In genomic region chr9:4661165-4662095, GRCh38 we compare ENCODE assay signal across 8 cellular contexts. TPM values are rescaled to one million over a fixed set of nuclear protein-coding genes. Genes with fewer than 3 reads are reported as not detected.
DNase-seq lines count a peak whose midpoint lies in the region; ATAC-seq, FAIRE-seq and TF ChIP-seq lines count a peak whose summit lies in the region.

No MANE protein-coding gene starts in this region.

- intact Hi-C loops in activated CD8-positive, alpha-beta T cell treated with anti-CD3 and anti-CD28 coated beads for 36 hours (cut with micrococcal nuclease): no loop called here

- peaks cover 46% of the 10 kb centered on the region for H3K4me1 Mint-ChIP-seq in activated CD8-positive, alpha-beta T cell treated with anti-CD3 and anti-CD28 coated beads for 36 hours (ENCODE audit: low read depth)

- no peaks in the 10 kb centered on the region for H4K20me1 ChIP-seq in BLaER1

- peak overlapping the region; percentile 78 for H3K4me3 ChIP-seq in BLaER1
- H3K4me3 ChIP-seq in iPS DF 6.9 (ENCODE audit: low read length): peak overlapping the region; percentile 89; the same call in 1 of the 2 replicates
- peak overlapping the region; percentile 80 to 83 for H3K4me3 ChIP-seq in stomach smooth muscle (ENCODE audit: low read length in 2 of 2)

- H3K27me3 Mint-ChIP-seq in activated CD8-positive, alpha-beta T cell treated with anti-CD3 and anti-CD28 coated beads for 36 hours: peaks cover 2% of the 10 kb centered on the region

- H3K27me3 ChIP-seq in BLaER1: no peaks in the 10 kb centered on the region
- no peaks in the 10 kb centered on the region for H3K27me3 ChIP-seq in iPS DF 6.9 (ENCODE audit: control insufficient read depth, insufficient read depth, low read length)
- H3K27me3 ChIP-seq in stomach smooth muscle (ENCODE audit: control insufficient read depth in 1 of 2, insufficient read depth in 2 of 2, low read length in 2 of 2): no peaks in the 10 kb centered on the region

- WGBS in iPS DF 6.9 (ENCODE audit: insufficient coverage, insufficient read length): 100% methylated on average over 1 of the region's 7 CpGs

- H3K27ac ChIP-seq in BLaER1 (no peak overlapping the region), iPS DF 6.9 (ENCODE audit: low read length) (no peak overlapping the region), stomach smooth muscle (ENCODE audit: low read length) (peak overlapping the region; percentile 56)

- POLR2A ChIA-PET in activated CD8-positive, alpha-beta T cell treated with anti-CD3 and anti-CD28 coated beads for 36 hours (lab: Charles Lee): interaction anchor here (0.7 to 1.8 kb wide), 3 partner anchors 72 to 614 kb away, joined by 3 to 7 read pairs (median 6); partner anchors contain the start of gene AK3

- no peak for TF ChIP-seq POLR2A in H54 (IDR thresholded peaks at IDR 0.05; ENCODE audit: low read depth, low read length)

- peak overlapping the region; percentile 93 for H3K4me2 ChIP-seq in BLaER1

- no peaks in the 10 kb centered on the region for H3K9me3 ChIP-seq in BLaER1
- no peaks in the 10 kb centered on the region for H3K9me3 ChIP-seq in iPS DF 6.9 (ENCODE audit: control insufficient read depth, insufficient read depth, low read length)
- no peaks in the 10 kb centered on the region for H3K9me3 ChIP-seq in stomach smooth muscle (ENCODE audit: control insufficient read depth in 2 of 2, low read length in 2 of 2)

- peak; percentile 60 for FAIRE-seq in H54 (lab: Jason Lieb, UNC)

- H3K36me3 ChIP-seq in BLaER1 (no peaks in the 10 kb centered on the region), iPS DF 6.9 (ENCODE audit: control insufficient read depth, insufficient read depth, low read length) (no peaks in the 10 kb centered on the region), stomach smooth muscle (ENCODE audit: control insufficient read depth in 2 of 2, insufficient read depth in 2 of 2, low read length in 2 of 2) (no peaks in the 10 kb centered on the region)

- ATAC-seq in activated CD8-positive, alpha-beta T cell treated with anti-CD3 and anti-CD28 coated beads for 36 hours: no peak

- peaks cover 40% of the 10 kb centered on the region for H3K4me1 ChIP-seq in BLaER1
- peaks cover 3% of the 10 kb centered on the region; the same call in 1 of the 2 replicates for H3K4me1 ChIP-seq in iPS DF 6.9 (ENCODE audit: control insufficient read depth, insufficient read depth, low read length)
- H3K4me1 ChIP-seq in stomach smooth muscle (ENCODE audit: control insufficient read depth, insufficient read depth, low read length): peaks cover 16% of the 10 kb centered on the region

- peak overlapping the region; percentile 94 for H3K27ac Mint-ChIP-seq in activated CD8-positive, alpha-beta T cell treated with anti-CD3 and anti-CD28 coated beads for 36 hours

- H3K9ac ChIP-seq in BLaER1 (peak overlapping the region; percentile 77; the same call in 1 of the 2 replicates), stomach smooth muscle (ENCODE audit: low read length in 2 of 2) (peak overlapping the region; percentile 75 to 79)

- no peaks in the 10 kb centered on the region for H3K36me3 Mint-ChIP-seq in activated CD8-positive, alpha-beta T cell treated with anti-CD3 and anti-CD28 coated beads for 36 hours (ENCODE audit: low read depth)

- peak overlapping the region; percentile 99 for H3K4me3 Mint-ChIP-seq in activated CD8-positive, alpha-beta T cell treated with anti-CD3 and anti-CD28 coated beads for 36 hours

- TF ChIP-seq CTCF in activated CD8-positive, alpha-beta T cell treated with anti-CD3 and anti-CD28 coated beads for 36 hours (IDR thresholded peaks at IDR 0.05): no peak

- peaks cover 2% of the 10 kb centered on the region for H3K9me3 Mint-ChIP-seq in activated CD8-positive, alpha-beta T cell treated with anti-CD3 and anti-CD28 coated beads for 36 hours

- CTCF ChIA-PET in activated CD8-positive, alpha-beta T cell treated with anti-CD3 and anti-CD28 coated beads for 36 hours (lab: Charles Lee): interaction anchor here (0.6 to 1.7 kb wide), 4 partner anchors 8 to 346 kb away, joined by 3 to 6 read pairs (median 4); partner anchors contain the start of gene CDC37L1

- DNase-seq in H54 (ENCODE audit: insufficient read length, low spot score) (no peak), iPS DF 6.9 (ENCODE audit: low read depth, low spot score) (no peak), NCI-H128 (lab: John Stamatoyannopoulos, UW; ENCODE audit: unreplicated experiment) (no peak), DMS153 (lab: John Stamatoyannopoulos, UW) (no peak)
- DNase-seq in activated CD8-positive, alpha-beta T cell treated with anti-CD3 and anti-CD28 coated beads for 36 hours: no peak
- no peak for DNase-seq in activated CD4-positive, CD25-positive, alpha-beta regulatory T cell treated with anti-CD3 and anti-CD28 coated beads, Interleukin-2, amount 50 U/mL, for 72 hours

RNA-seq across cellular contexts. Expression of gene PLPP6, which starts 0.7 kb away (rescaled TPM):
- 1 to 10 TPM; 2.8 to 3.2 TPM for total RNA-seq in activated CD8-positive, alpha-beta T cell treated with anti-CD3 and anti-CD28 coated beads for 36 hours

RNA-seq across cellular contexts. Expression of gene SPATA6L, which starts 4.8 kb away (rescaled TPM):
- under 1 TPM; 0.43 to 0.78 TPM for total RNA-seq in activated CD8-positive, alpha-beta T cell treated with anti-CD3 and anti-CD28 coated beads for 36 hours

RNA-seq across cellular contexts. Expression of gene CDC37L1, which starts 17.9 kb away (rescaled TPM):
- total RNA-seq in activated CD8-positive, alpha-beta T cell treated with anti-CD3 and anti-CD28 coated beads for 36 hours: 10 to 100 TPM; 10.0 to 10.2 TPM
